ENCODE assay signal across 19 cellular contexts in the genomic region with DNA sequence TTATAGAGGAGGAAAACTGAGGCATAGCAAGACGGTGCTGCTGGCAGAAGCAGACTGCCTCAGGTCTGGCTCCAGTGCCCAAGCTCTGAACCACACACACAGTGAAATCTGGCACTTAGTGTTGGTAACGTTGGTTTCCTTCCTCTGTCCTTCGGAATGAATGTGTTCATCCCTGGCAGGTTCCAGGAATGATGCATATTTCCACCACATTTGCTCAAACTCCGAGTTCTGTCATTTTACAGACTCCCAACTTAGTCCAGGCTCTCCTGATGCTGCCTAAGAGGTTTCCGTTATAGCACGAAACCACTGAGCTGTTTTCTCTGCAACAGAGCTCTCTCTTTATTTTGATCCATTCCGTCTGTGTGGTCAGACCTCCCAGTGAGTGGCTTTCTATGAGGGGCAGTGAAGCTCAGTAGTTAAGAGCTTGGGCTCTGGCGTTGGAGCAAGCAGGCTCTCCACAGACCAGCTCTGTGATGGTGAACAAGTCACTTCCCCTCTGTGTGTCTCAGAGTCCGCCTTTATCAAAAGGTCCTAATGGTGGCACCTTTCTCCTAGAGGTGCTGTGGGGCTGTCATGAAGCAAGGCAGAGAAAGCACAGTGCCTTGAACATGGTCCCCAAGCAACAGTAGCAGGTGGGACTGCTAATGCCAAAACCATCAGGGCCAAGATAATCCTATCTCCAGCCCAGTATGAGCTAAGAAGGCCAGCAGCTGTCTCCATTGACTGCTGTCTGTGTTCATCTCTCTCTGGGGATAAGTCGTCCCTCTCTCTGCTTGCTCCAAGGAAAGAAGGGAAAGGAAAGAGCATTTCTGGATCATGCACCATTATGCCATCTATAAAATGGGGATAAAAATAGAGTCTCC.
DNase-seq lines count a peak whose midpoint lies in the region; ATAC-seq, FAIRE-seq and TF ChIP-seq lines count a peak whose summit lies in the region.
"Had no signal": no experiment of that assay in that cellular context is flagged by ENCODE, and none has a peak within 500 bp of the region (broad histone marks: within the 10 kb centered on the region; RNA-seq: fewer than 3 reads in every experiment).

No MANE protein-coding gene starts in this region.

- no peaks in the 10 kb centered on the region for H3K27me3 ChIP-seq in BE2C
- no peaks in the 10 kb centered on the region for H3K27me3 ChIP-seq in HUES64 (ENCODE audit: insufficient read depth, low read length)
- no peaks in the 10 kb centered on the region for H3K27me3 ChIP-seq in bronchial epithelial cell (ENCODE audit: control insufficient read depth, insufficient read depth, low read length)
- no peaks in the 10 kb centered on the region for H3K27me3 ChIP-seq in neural progenitor cell
- H3K27me3 ChIP-seq in Karpas-422 (ENCODE audit: low read length), result no peaks in the 10 kb centered on the region
- H3K27me3 ChIP-seq: uterus had no signal

- peaks cover 49% of the 10 kb centered on the region for H3K4me1 Mint-ChIP-seq in neural progenitor cell
- H3K4me1 Mint-ChIP-seq: activated B cell treated with CpG ODN at 0.5 μM for 24 hours; CD8-positive, alpha-beta memory T cell; naive B cell had no signal

- no peaks in the 10 kb centered on the region for H3K9me2 ChIP-seq in Karpas-422 (replicated peaks; ENCODE audit: insufficient read depth, low read length)

- H3K9me3 Mint-ChIP-seq in neural progenitor cell, result no peaks in the 10 kb centered on the region
- H3K9me3 Mint-ChIP-seq: activated B cell treated with CpG ODN at 0.5 μM for 24 hours; stimulated activated naive CD8-positive, alpha-beta T cell treated with anti-CD3 and anti-CD28 coated beads, Interleukin-15, Interleukin-2, amounts not matched to agents 100 ng/mL and 50 ng/mL, for 24 hours had no signal

- TF ChIP-seq CTCF in BE2C (IDR thresholded peaks at IDR 0.05; ENCODE audit: low read depth, low read length), result no peak
- no peak for TF ChIP-seq CTCF in bronchial epithelial cell (IDR thresholded peaks at IDR 0.05; ENCODE audit: insufficient read depth, low read length, severe bottlenecking)
- no peak for TF ChIP-seq CTCF in neural progenitor cell (IDR thresholded peaks at IDR 0.05)

- peak; percentile 72 for FAIRE-seq in bronchial epithelial cell (lab: Jason Lieb, UNC)
- FAIRE-seq: endometrium had no signal

- peaks cover 8% of the 10 kb centered on the region for H3K27me3 Mint-ChIP-seq in neural progenitor cell (ENCODE audit: insufficient read depth, low read depth)

- no peaks in the 10 kb centered on the region for H4K20me1 ChIP-seq in neural progenitor cell (ENCODE audit: low read depth)
- no peaks in the 10 kb centered on the region for H4K20me1 ChIP-seq in Karpas-422 (ENCODE audit: insufficient read depth, low read depth, low read length)

- no peaks in the 10 kb centered on the region for H3K36me3 Mint-ChIP-seq in neural progenitor cell
- H3K36me3 Mint-ChIP-seq: CD8-positive, alpha-beta memory T cell; naive B cell had no signal

- no peaks in the 10 kb centered on the region for H3K79me2 ChIP-seq in neural progenitor cell (ENCODE audit: low read depth)
- no peaks in the 10 kb centered on the region for H3K79me2 ChIP-seq in Karpas-422 (ENCODE audit: low read length)

- H3K4me3 ChIP-seq in BE2C (ENCODE audit: low read depth, low read length), result no peak overlapping the region
- no peak overlapping the region for H3K4me3 ChIP-seq in HUES64 (ENCODE audit: low read length)
- H3K4me3 ChIP-seq in bronchial epithelial cell (ENCODE audit: low read depth, low read length), result no peak overlapping the region
- no peak overlapping the region for H3K4me3 ChIP-seq in neural progenitor cell
- H3K4me3 ChIP-seq in Karpas-422 (ENCODE audit: low read length), result no peak overlapping the region
- H3K4me3 ChIP-seq: left lung, uterus had no signal

- no peak for ATAC-seq in GM21423 (IDR thresholded peaks at IDR 0.05; ENCODE audit: unreplicated experiment)
- ATAC-seq: left lung had no signal

- H3K9me3 ChIP-seq in BE2C (no peaks in the 10 kb centered on the region), HUES64 (ENCODE audit: insufficient read depth, low read depth, low read length) (no peaks in the 10 kb centered on the region), neural progenitor cell (ENCODE audit: low read depth) (no peaks in the 10 kb centered on the region), Karpas-422 (ENCODE audit: low read length) (no peaks in the 10 kb centered on the region)
- H3K9me3 ChIP-seq: left lung, uterus had no signal

- no peak overlapping the region for H3K4me3 Mint-ChIP-seq in neural progenitor cell
- H3K4me3 Mint-ChIP-seq: activated B cell treated with CpG ODN at 0.5 μM for 24 hours; activated T-helper 1 cell treated with anti-CD3 and anti-CD28 coated beads, Interleukin-12 subunit alpha, Interleukin-12 subunit beta, Interleukin-2, Interleukin-4 antibody, amounts not matched to agents 30 ng/mL and 10 ng/mL and 1 ng/mL, durations not matched to agents 14 hours and 24 hours and 36 hours; CD8-positive, alpha-beta memory T cell; naive B cell; stimulated activated naive CD8-positive, alpha-beta T cell treated with anti-CD3 and anti-CD28 coated beads, Interleukin-15, Interleukin-2, amounts not matched to agents 100 ng/mL and 50 ng/mL, for 24 hours had no signal

- peak overlapping the region; percentile 88 for H3K27ac Mint-ChIP-seq in neural progenitor cell
- H3K27ac Mint-ChIP-seq: activated B cell treated with CpG ODN at 0.5 μM for 24 hours; activated T-helper 1 cell treated with anti-CD3 and anti-CD28 coated beads, Interleukin-12 subunit alpha, Interleukin-12 subunit beta, Interleukin-2, Interleukin-4 antibody, amounts not matched to agents 30 ng/mL and 10 ng/mL and 1 ng/mL, durations not matched to agents 14 hours and 24 hours and 36 hours; CD8-positive, alpha-beta memory T cell; naive B cell; stimulated activated naive CD8-positive, alpha-beta T cell treated with anti-CD3 and anti-CD28 coated beads, Interleukin-15, Interleukin-2, amounts not matched to agents 100 ng/mL and 50 ng/mL, for 24 hours had no signal

- H3K9ac ChIP-seq in HUES64 (ENCODE audit: low read depth, low read length), result no peak overlapping the region
- H3K9ac ChIP-seq in neural progenitor cell, result no peak overlapping the region
- no peak overlapping the region for H3K9ac ChIP-seq in Karpas-422 (ENCODE audit: low read length)

- peaks cover 20% of the 10 kb centered on the region for H3K4me1 ChIP-seq in BE2C
- H3K4me1 ChIP-seq in HUES64 (ENCODE audit: insufficient read depth, low read length), result peaks cover 23% of the 10 kb centered on the region
- H3K4me1 ChIP-seq in neural progenitor cell, result peaks cover 29% of the 10 kb centered on the region
- H3K4me1 ChIP-seq in Karpas-422 (ENCODE audit: low read length), result no peaks in the 10 kb centered on the region
- H3K4me1 ChIP-seq: left lung, uterus had no signal

- DNase-seq in BE2C (peak; percentile 25), bronchial epithelial cell (ENCODE audit: low read depth) (no peak), neural progenitor cell (ENCODE audit: low spot score) (no peak), Ammon's horn (ENCODE audit: low spot score) (no peak), Karpas-422 (no peak), SW480 (ENCODE audit: low spot score) (no peak)
- DNase-seq: activated B cell treated with CpG ODN at 0.5 μM for 24 hours; CD8-positive, alpha-beta memory T cell; foreskin fibroblast; Kasumi-1; left lung; naive B cell; RPMI8226; uterus had no signal

- H3K36me3 ChIP-seq in BE2C, result no peaks in the 10 kb centered on the region
- H3K36me3 ChIP-seq in HUES64 (ENCODE audit: insufficient read depth, low read length), result no peaks in the 10 kb centered on the region
- H3K36me3 ChIP-seq in bronchial epithelial cell (ENCODE audit: control insufficient read depth, insufficient read depth, low read length), result no peaks in the 10 kb centered on the region
- no peaks in the 10 kb centered on the region for H3K36me3 ChIP-seq in neural progenitor cell
- H3K36me3 ChIP-seq in Karpas-422 (ENCODE audit: insufficient read depth, low read length), result no peaks in the 10 kb centered on the region
- H3K36me3 ChIP-seq: left lung, uterus had no signal

- WGBS in HUES64, result 77% methylated on average over 10 of the region's 10 CpGs

- H3K4me2 ChIP-seq in neural progenitor cell, result no peak overlapping the region
- no peak overlapping the region for H3K4me2 ChIP-seq in Karpas-422 (ENCODE audit: low read depth, low read length, poor library complexity, severe bottlenecking)

- peak overlapping the region; percentile 31; the same call in 1 of the 2 replicates for H3K27ac ChIP-seq in HUES64 (ENCODE audit: low read depth, low read length)
- no peak overlapping the region for H3K27ac ChIP-seq in neural progenitor cell
- no peak overlapping the region for H3K27ac ChIP-seq in Karpas-422 (ENCODE audit: low read length)
- H3K27ac ChIP-seq: left lung, uterus had no signal

- H2AFZ ChIP-seq in neural progenitor cell (replicated peaks) (no peak overlapping the region), Karpas-422 (ENCODE audit: low read length) (no peak overlapping the region)

- peaks cover 9% of the 10 kb centered on the region for H3F3A ChIP-seq in neural progenitor cell (ENCODE audit: low read depth)
